21 cellular contexts compared by ENCODE assay signal in genomic region chr14:105325303-105325702, GRCh38.
"Had no signal": no experiment of that assay in that cellular context is flagged by ENCODE, and none has a peak within 500 bp of the region (broad histone marks: within the 10 kb centered on the region; RNA-seq: fewer than 3 reads in every experiment).

No MANE protein-coding gene starts in this region.

- H3K27ac ChIP-seq: colonic mucosa had no signal

- H3K36me3 ChIP-seq: colonic mucosa had no signal

- H3K4me1 ChIP-seq: colonic mucosa had no signal

- FAIRE-seq: endometrium, frontal cortex had no signal

- H3K4me3 ChIP-seq: colonic mucosa, lung had no signal

- DNase-seq: activated B cell treated with CpG ODN at 0.5 μM for 24 hours; activated CD4-positive, alpha-beta memory T cell treated with anti-CD3 and anti-CD28 coated beads, Interleukin-2, amount 10 ng/mL, durations not matched to agents 7 days and 5 days; activated CD4-positive, alpha-beta T cell treated with anti-CD3 and anti-CD28 coated beads for 4 hours; activated CD8-positive, alpha-beta memory T cell treated with anti-CD3 and anti-CD28 coated beads, Interleukin-2, amount 10 ng/mL, durations not matched to agents 7 days and 5 days; activated naive CD4-positive, alpha-beta T cell treated with Interleukin-2 at 50 U/mL for 16 hours; activated naive CD8-positive, alpha-beta T cell treated with anti-CD3 and anti-CD28 coated beads, Interleukin-2, amount 10 ng/mL, durations not matched to agents 7 days and 5 days; activated T-cell treated with anti-CD3 and anti-CD28 coated beads, Interleukin-2, amount 50 U/mL, for 1 hour; amygdala; colonic mucosa; left colon; occipital lobe; retina; stimulated activated CD4-positive, alpha-beta T cell treated with anti-CD3 and anti-CD28 coated beads, Interleukin-2, amount 100 ng/mL, for 24 hours; stimulated activated naive CD8-positive, alpha-beta T cell treated with anti-CD3 and anti-CD28 coated beads, Interleukin-15, Interleukin-2, amounts not matched to agents 100 U/mL and 50 U/mL, for 24 hours; T-helper 1 cell; T-helper 9 cell; trophoblast cell had no signal

- H3K27me3 ChIP-seq: colonic mucosa had no signal

- H3K9me3 ChIP-seq: colonic mucosa had no signal

- ATAC-seq: activated CD8-positive, alpha-beta memory T cell treated with anti-CD3 and anti-CD28 coated beads, Interleukin-2, amount 10 ng/mL, durations not matched to agents 7 days and 5 days; activated T-helper 17 cell treated with anti-CD3 and anti-CD28 coated beads, Interleukin-2, amount 50 U/mL, for 72 hours; left colon; stimulated activated naive CD8-positive, alpha-beta T cell treated with anti-CD3 and anti-CD28 coated beads, Interleukin-15, Interleukin-2, amounts not matched to agents 100 U/mL and 50 U/mL, for 24 hours had no signal
